ENCODE assay signal across 17 cellular contexts in the genomic region with DNA sequence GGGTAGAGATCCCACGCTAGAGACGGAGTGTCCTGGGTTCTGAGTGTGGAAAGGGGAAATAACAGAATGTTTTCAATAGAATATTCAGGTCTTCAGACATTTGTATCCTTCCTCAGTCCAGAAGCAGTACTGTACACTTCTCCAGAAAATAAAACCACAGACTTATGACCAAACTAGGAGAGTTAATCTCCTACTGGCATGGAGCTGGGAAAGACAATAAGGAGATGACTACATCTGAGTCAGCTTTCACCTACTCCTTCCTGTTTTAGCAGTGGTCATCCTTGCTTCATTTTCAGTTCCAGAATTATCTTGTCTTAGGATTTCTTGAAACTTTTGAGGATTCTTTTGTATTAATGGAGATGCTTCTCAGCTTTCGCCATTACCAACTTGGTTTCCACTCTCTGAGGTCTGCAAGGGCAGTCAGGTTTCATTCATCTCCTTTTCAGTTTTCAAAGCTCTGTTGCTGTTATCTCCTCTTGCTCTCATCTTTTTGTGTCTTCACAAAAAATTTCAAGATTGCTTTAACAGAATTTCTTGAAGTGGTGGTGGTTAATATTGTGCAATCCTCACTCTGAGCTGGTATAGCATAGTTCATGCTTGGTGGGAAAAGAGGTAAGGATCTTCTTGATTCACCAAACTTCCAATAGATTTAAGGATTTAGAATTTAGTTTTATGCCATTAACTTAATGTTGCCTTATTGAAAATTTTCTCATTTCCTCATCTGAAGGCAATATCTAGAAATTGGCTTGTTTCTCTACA. TPM values are rescaled to one million over a fixed set of nuclear protein-coding genes. Genes with fewer than 3 reads are reported as not detected.
DNase-seq lines count a peak whose midpoint lies in the region; ATAC-seq and TF ChIP-seq lines count a peak whose summit lies in the region.
"Had no signal": no experiment of that assay in that cellular context is flagged by ENCODE, and none has a peak within 500 bp of the region (broad histone marks: within the 10 kb centered on the region; RNA-seq: fewer than 3 reads in every experiment).

No MANE protein-coding gene starts in this region.

- intact Hi-C loops in CD4-positive, alpha-beta memory T cell (cut with micrococcal nuclease): no loop called here
- intact Hi-C loops in body of pancreas (cut with DNase I): no loop called here
- intact Hi-C loops in OCI-LY7 (cut with micrococcal nuclease; ENCODE audit: unreplicated experiment): no loop called here

- TF ChIP-seq CTCF in fibroblast of pulmonary artery (IDR thresholded peaks at IDR 0.05; ENCODE audit: low read length, missing control alignments): no peak
- no peak for TF ChIP-seq CTCF in endodermal cell (conservative IDR thresholded peaks at IDR 0.05)
- no peak for TF ChIP-seq CTCF in body of pancreas (IDR thresholded peaks at IDR 0.05)
- no peak for TF ChIP-seq CTCF in OCI-LY7 (conservative IDR thresholded peaks at IDR 0.05; ENCODE audit: low read length)

- DNase-seq in HPDE6-E6E7 (ENCODE audit: extremely low spot score): peak; percentile 41
- peak; percentile 4 for DNase-seq in SIG-M5 (lab: John Stamatoyannopoulos, UW)
- peak; percentile 29 for DNase-seq in fibroblast of pulmonary artery (ENCODE audit: low read depth)
- DNase-seq in CD4-positive, alpha-beta memory T cell: no peak
- DNase-seq in endodermal cell: no peak
- DNase-seq in body of pancreas: no peak
- DNase-seq in OCI-LY7 (ENCODE audit: low spot score): no peak
- DNase-seq: activated CD4-positive, alpha-beta memory T cell treated with anti-CD3 and anti-CD28 coated beads for 36 hours; effector memory CD4-positive, alpha-beta T cell; heart right ventricle; left colon; naive B cell; NCI-H146; NCI-H510A; psoas muscle; T-helper 9 cell had no signal

- no peaks in the 10 kb centered on the region for H3K27me3 Mint-ChIP-seq in CD4-positive, alpha-beta memory T cell
- peaks cover 1% of the 10 kb centered on the region for H3K27me3 Mint-ChIP-seq in endodermal cell (ENCODE audit: insufficient read depth)
- H3K27me3 Mint-ChIP-seq: activated CD4-positive, alpha-beta memory T cell treated with anti-CD3 and anti-CD28 coated beads for 36 hours; naive B cell had no signal

- no peak for ATAC-seq in body of pancreas
- ATAC-seq: heart right ventricle, left colon, psoas muscle had no signal

- H2AFZ ChIP-seq in ACC112 (ENCODE audit: low read length, unreplicated experiment) (peak overlapping the region; percentile 55), OCI-LY7 (ENCODE audit: low read length) (no peak overlapping the region)

- no peaks in the 10 kb centered on the region for H3K27me3 ChIP-seq in ACC112 (ENCODE audit: insufficient read depth, low read length)
- no peaks in the 10 kb centered on the region for H3K27me3 ChIP-seq in CD4-positive, alpha-beta memory T cell (ENCODE audit: insufficient read depth, low read length)
- H3K27me3 ChIP-seq in endodermal cell (ENCODE audit: control insufficient read depth, insufficient read depth, low read length, poor library complexity, severe bottlenecking): no peaks in the 10 kb centered on the region
- no peaks in the 10 kb centered on the region for H3K27me3 ChIP-seq in body of pancreas

- TF ChIP-seq POLR2A in body of pancreas (IDR thresholded peaks at IDR 0.05): no peak

- no peaks in the 10 kb centered on the region for H3K36me3 Mint-ChIP-seq in CD4-positive, alpha-beta memory T cell
- no peaks in the 10 kb centered on the region for H3K36me3 Mint-ChIP-seq in endodermal cell (ENCODE audit: low read depth)
- H3K36me3 Mint-ChIP-seq: activated CD4-positive, alpha-beta memory T cell treated with anti-CD3 and anti-CD28 coated beads for 36 hours; naive B cell had no signal

- no peaks in the 10 kb centered on the region for H4K20me1 ChIP-seq in OCI-LY7 (ENCODE audit: insufficient read depth, low read length)

- H3K9me3 ChIP-seq in CD4-positive, alpha-beta memory T cell (ENCODE audit: control insufficient read depth in 1 of 2, low read length in 2 of 2): no peaks in the 10 kb centered on the region
- H3K9me3 ChIP-seq in endodermal cell (ENCODE audit: control insufficient read depth, low read length): no peaks in the 10 kb centered on the region
- H3K9me3 ChIP-seq in body of pancreas: no peaks in the 10 kb centered on the region
- H3K9me3 ChIP-seq in OCI-LY7 (ENCODE audit: low read length): no peaks in the 10 kb centered on the region
- H3K9me3 ChIP-seq: heart right ventricle, psoas muscle had no signal

- no peaks in the 10 kb centered on the region for H3K9me2 ChIP-seq in OCI-LY7 (ENCODE audit: insufficient read depth, low read length)

- no peak overlapping the region for H3K4me3 Mint-ChIP-seq in CD4-positive, alpha-beta memory T cell
- H3K4me3 Mint-ChIP-seq in endodermal cell: no peak overlapping the region
- H3K4me3 Mint-ChIP-seq: activated CD4-positive, alpha-beta memory T cell treated with anti-CD3 and anti-CD28 coated beads for 36 hours; naive B cell had no signal

- 93 to 100% methylated on average over 1 of the region's 3 CpGs for WGBS in endodermal cell (ENCODE audit: insufficient coverage in 1 of 2, insufficient read length in 1 of 2), 2 experiments
- WGBS in body of pancreas, 2 donors: 91 to 97% methylated on average over 3 of the region's 3 CpGs

- H3K9ac ChIP-seq in endodermal cell (ENCODE audit: extremely low read depth, low read length, poor library complexity, severe bottlenecking): no peak overlapping the region

- H3K27ac Mint-ChIP-seq in CD4-positive, alpha-beta memory T cell: no peak overlapping the region
- H3K27ac Mint-ChIP-seq in endodermal cell: no peak overlapping the region
- H3K27ac Mint-ChIP-seq: activated CD4-positive, alpha-beta memory T cell treated with anti-CD3 and anti-CD28 coated beads for 36 hours; naive B cell had no signal

- H3K4me1 Mint-ChIP-seq in CD4-positive, alpha-beta memory T cell: no peaks in the 10 kb centered on the region
- H3K4me1 Mint-ChIP-seq in endodermal cell: no peaks in the 10 kb centered on the region
- H3K4me1 Mint-ChIP-seq: naive B cell had no signal

- H3K36me3 ChIP-seq in ACC112 (ENCODE audit: insufficient read depth, low read length) (peaks cover 3% of the 10 kb centered on the region; the same call in 1 of the 2 replicates), endodermal cell (ENCODE audit: control insufficient read depth, insufficient read depth, low read length) (no peaks in the 10 kb centered on the region), body of pancreas (replicated peaks in 1 of 2; ENCODE audit: insufficient read depth in 1 of 2, low read depth in 2 of 2) (no peaks in the 10 kb centered on the region), OCI-LY7 (ENCODE audit: insufficient read depth, low read length) (no peaks in the 10 kb centered on the region)
- no peaks in the 10 kb centered on the region for H3K36me3 ChIP-seq in CD4-positive, alpha-beta memory T cell (ENCODE audit: insufficient read depth, low read length)
- H3K36me3 ChIP-seq: heart right ventricle had no signal

- no peak overlapping the region for H3K4me2 ChIP-seq in OCI-LY7 (ENCODE audit: low read length)

- CTCF ChIA-PET in CD4-positive, alpha-beta memory T cell (lab: Charles Lee; ENCODE audit: partially characterized antibody): interaction anchor here (0.9 kb wide), 1 partner anchor 21 kb away, joined by 3 read pairs; no protein-coding TSS in a partner anchor
- CTCF ChIA-PET in OCI-LY7 (lab: Charles Lee; ENCODE audit: unreplicated experiment): no interaction called here

- H3K27ac ChIP-seq in ACC112 (ENCODE audit: low read depth, low read length): peak overlapping the region; percentile 63
- H3K27ac ChIP-seq in CD4-positive, alpha-beta memory T cell (ENCODE audit: low read depth, low read length): no peak overlapping the region
- H3K27ac ChIP-seq in endodermal cell (ENCODE audit: low read depth, low read length): no peak overlapping the region
- H3K27ac ChIP-seq in body of pancreas: no peak overlapping the region
- H3K27ac ChIP-seq in OCI-LY7 (ENCODE audit: low read depth, low read length, poor library complexity, severe bottlenecking): no peak overlapping the region
- H3K27ac ChIP-seq: heart right ventricle, psoas muscle had no signal

- H3K4me1 ChIP-seq in ACC112 (ENCODE audit: control insufficient read depth, insufficient read depth, low read length, unreplicated experiment) (peaks cover 8% of the 10 kb centered on the region), endodermal cell (ENCODE audit: control insufficient read depth, insufficient read depth, low read length) (no peaks in the 10 kb centered on the region), body of pancreas (no peaks in the 10 kb centered on the region), OCI-LY7 (ENCODE audit: insufficient read depth, low read length, poor library complexity, severe bottlenecking) (no peaks in the 10 kb centered on the region)
- no peaks in the 10 kb centered on the region for H3K4me1 ChIP-seq in CD4-positive, alpha-beta memory T cell (ENCODE audit: insufficient read depth, low read length)
- H3K4me1 ChIP-seq: psoas muscle had no signal

- BruUV-seq in OCI-LY7 (replicated peaks; lab: Mats Ljungman, UMichigan): no TSS peak

- H3K79me2 ChIP-seq in ACC112 (ENCODE audit: control insufficient read depth, insufficient read depth, low read length, unreplicated experiment) (no peaks in the 10 kb centered on the region), OCI-LY7 (ENCODE audit: insufficient read depth, low read depth, low read length) (no peaks in the 10 kb centered on the region)

- H3K9me3 Mint-ChIP-seq in CD4-positive, alpha-beta memory T cell: peaks cover 0 to 2% (median 0%) of the 10 kb centered on the region in 8 donors
- no peaks in the 10 kb centered on the region for H3K9me3 Mint-ChIP-seq in endodermal cell
- H3K9me3 Mint-ChIP-seq: activated CD4-positive, alpha-beta memory T cell treated with anti-CD3 and anti-CD28 coated beads for 36 hours; naive B cell had no signal

- H3K4me3 ChIP-seq in ACC112 (ENCODE audit: low read depth, low read length) (no peak overlapping the region), fibroblast of pulmonary artery (replicated peaks; ENCODE audit: low read depth, low read length) (no peak overlapping the region), endodermal cell (ENCODE audit: low read length) (no peak overlapping the region), body of pancreas (no peak overlapping the region), OCI-LY7 (ENCODE audit: low read depth, low read length, poor library complexity, severe bottlenecking) (no peak overlapping the region)
- H3K4me3 ChIP-seq in CD4-positive, alpha-beta memory T cell (ENCODE audit: low read length in 2 of 2): no peak overlapping the region
- H3K4me3 ChIP-seq: heart right ventricle, psoas muscle had no signal

- POLR2A ChIA-PET in CD4-positive, alpha-beta memory T cell (lab: Charles Lee; ENCODE audit: partially characterized antibody): no interaction called here
- POLR2A ChIA-PET in OCI-LY7 (lab: Charles Lee): interaction anchor here (0.5 kb wide), 1 partner anchor 76 kb away, joined by 8 read pairs; no protein-coding TSS in a partner anchor

RNA-seq across cellular contexts. Expression of a gene that starts 23.7 kb away (rescaled TPM):
- 1 to 10 TPM; 2.1 TPM for total RNA-seq in CD4-positive, alpha-beta memory T cell
- 10 to 100 TPM in 1 of 2 donors, 1 to 10 TPM in 1; 9.4 to 18.3 TPM for polyA plus RNA-seq in CD4-positive, alpha-beta memory T cell
- total RNA-seq in endodermal cell (1 to 10 TPM; 1.2 to 1.6 TPM), body of pancreas (1 to 10 TPM; 1.0 to 5.9 TPM), OCI-LY7 (2022) (0.13 and 0.59 TPM in 2 replicates)
- polyA plus RNA-seq in endodermal cell (2013, experiment 1 of 2): 2.3 TPM
- polyA plus RNA-seq in endodermal cell (2013, experiment 2 of 2): 1.5 TPM
- total RNA-seq in OCI-LY7 (2014; rRNA removed; shearing (Covaris generic)): not detected in 2 replicates

Comparison
In these comparisons a context has a peak if more than half of its experiments do, and no peak if none do; other contexts are left out.
1. DNase-seq: peak in HPDE6-E6E7 (single experiment), SIG-M5 (single experiment) and fibroblast of pulmonary artery (single experiment); none in CD4-positive, alpha-beta memory T cell (0 of 5), endodermal cell (single experiment), body of pancreas (0 of 4) and OCI-LY7 (single experiment).